26 cellular contexts compared by ENCODE assay signal in the genomic region with DNA sequence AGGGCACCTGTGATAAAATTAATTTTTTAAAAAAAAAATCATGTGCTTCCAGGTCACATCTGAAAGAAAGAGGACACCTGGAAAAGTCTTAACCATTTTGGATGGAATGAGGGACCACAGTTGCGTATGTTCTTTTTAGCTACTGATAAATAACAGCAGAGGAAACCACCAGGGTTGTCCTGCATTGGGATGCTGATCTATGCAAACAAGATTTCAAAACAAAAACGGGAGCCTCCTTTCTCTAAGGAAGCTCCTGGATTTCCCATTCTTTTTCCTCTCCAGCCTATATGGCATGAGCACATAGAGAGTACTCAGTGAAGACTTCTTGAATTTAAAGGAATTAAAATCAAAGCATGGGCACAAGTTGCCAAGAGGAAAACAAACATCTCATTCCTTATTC.
A peak's percentile ranks its signal among the peaks of the same experiment; 100 is the strongest.
DNase-seq lines count a peak whose midpoint lies in the region; ATAC-seq, FAIRE-seq and TF ChIP-seq lines count a peak whose summit lies in the region.
"Had no signal": no experiment of that assay in that cellular context is flagged by ENCODE, and none has a peak within 500 bp of the region (broad histone marks: within the 10 kb centered on the region; RNA-seq: fewer than 3 reads in every experiment).

No MANE protein-coding gene starts in this region.

- no peak for DNase-seq in cardiac muscle cell (ENCODE audit: low read depth in 1 of 2, low spot score in 1 of 2)
- DNase-seq in Right ventricle myocardium superior, result no peak
- no peak for DNase-seq in H1 (ENCODE audit: low read depth in 1 of 2, low spot score in 2 of 2)
- DNase-seq in mesothelial cell of epicardium (ENCODE audit: low spot score in 2 of 2, unreplicated experiment in 2 of 2), result no peak
- no peak for DNase-seq in GDM1 (lab: John Stamatoyannopoulos, UW)
- DNase-seq in lower leg skin (ENCODE audit: low spot score in 2 of 2), result no peak
- DNase-seq: CD8-positive, alpha-beta memory T cell; DMS 273 treated with DMSO at 0.1 percent for 48 hours; DMS79 treated with DMSO at 0.1 percent for 48 hours; H7; NCI-H1048; NCI-H1417; NCI-H1694; NCI-H2029 treated with DMSO at 0.1 percent for 48 hours; NCI-H2227 treated with DMSO at 0.1 percent for 48 hours; NCI-H526 treated with DMSO at 0.1 percent for 48 hours; SIG-M5 had no signal

- H3K27me3 Mint-ChIP-seq in mesothelial cell of epicardium (ENCODE audit: low read depth), result no peaks in the 10 kb centered on the region

- H2BK120ac ChIP-seq in H1 (replicated peaks; ENCODE audit: low read depth, low read length), result no peak overlapping the region

- no peak for TF ChIP-seq POLR2A in H1 (IDR thresholded peaks at IDR 0.05; ENCODE audit: control extremely low read depth in 1 of 2, low read depth in 2 of 2, low read length in 2 of 2)
- TF ChIP-seq POLR2A in lower leg skin (IDR thresholded peaks at IDR 0.05), result no peak

- no peaks in the 10 kb centered on the region for H3K79me2 ChIP-seq in H1 (ENCODE audit: control insufficient read depth in 1 of 2, insufficient read depth in 2 of 2, low read length in 2 of 2)

- H3K14ac ChIP-seq in H1 (ENCODE audit: insufficient read length), result no peak overlapping the region

- peaks cover 3% of the 10 kb centered on the region for H3K9me3 Mint-ChIP-seq in mesothelial cell of epicardium

- H2BK20ac ChIP-seq in H1 (ENCODE audit: low read length), result no peak overlapping the region

- no peak for TF ChIP-seq RAD21 in H1 (IDR thresholded peaks at IDR 0.05 in 1 of 2, conservative IDR thresholded peaks at IDR 0.05 in 1 of 2; ENCODE audit: low read depth in 2 of 2, low read length in 2 of 2)

- no peaks in the 10 kb centered on the region for H3K36me3 ChIP-seq in cardiac muscle cell
- H3K36me3 ChIP-seq in BLaER1, result no peaks in the 10 kb centered on the region
- no peaks in the 10 kb centered on the region for H3K36me3 ChIP-seq in H1 (ENCODE audit: control insufficient read depth in 2 of 4, insufficient read depth in 4 of 4, low read length in 3 of 4)

- no peak overlapping the region for H3K4me3 Mint-ChIP-seq in mesothelial cell of epicardium
- H3K4me3 Mint-ChIP-seq: B cell; CD14-positive monocyte; CD8-positive, alpha-beta memory T cell had no signal

- no peak overlapping the region for H3K4me3 ChIP-seq in cardiac muscle cell
- H3K4me3 ChIP-seq in BLaER1, result no peak overlapping the region
- no peak overlapping the region; a peak in 1 of 8 replicates for H3K4me3 ChIP-seq in H1 (ENCODE audit: extremely low read depth in 1 of 4, insufficient read depth in 2 of 4, low read depth in 3 of 4, low read length in 4 of 4)
- H3K4me3 ChIP-seq in lower leg skin (ENCODE audit: low read depth, poor library complexity, severe bottlenecking), result no peak overlapping the region
- H3K4me3 ChIP-seq: SK-N-MC had no signal

- no peak for TF ChIP-seq EP300 in H1 (IDR thresholded peaks at IDR 0.05; ENCODE audit: borderline replicate concordance in 1 of 2, low read depth in 2 of 2, low read length in 2 of 2)

- peaks cover 23% of the 10 kb centered on the region for H3K4me1 Mint-ChIP-seq in mesothelial cell of epicardium
- H3K4me1 Mint-ChIP-seq: B cell had no signal

- no peak overlapping the region for H3K23ac ChIP-seq in H1 (ENCODE audit: insufficient read length)

- no peak for FAIRE-seq in H1 (lab: Jason Lieb, UNC)
- FAIRE-seq: GM12892 had no signal

- ATAC-seq in Right ventricle myocardium superior (ENCODE audit: poor library complexity) (no peak), HG03460 (IDR thresholded peaks at IDR 0.05; ENCODE audit: unreplicated experiment) (no peak)
- ATAC-seq: Panc1 had no signal

- H4K20me1 ChIP-seq in BLaER1, result no peaks in the 10 kb centered on the region
- H4K20me1 ChIP-seq in H1 (replicated peaks in 1 of 2; ENCODE audit: control insufficient read depth in 1 of 2, insufficient read depth in 2 of 2, low read length in 2 of 2), result no peaks in the 10 kb centered on the region

- no peaks in the 10 kb centered on the region for H3K36me3 Mint-ChIP-seq in mesothelial cell of epicardium
- H3K36me3 Mint-ChIP-seq: CD14-positive monocyte had no signal

- H3K4me2 ChIP-seq in BLaER1 (peak overlapping the region; percentile 4; the same call in 1 of the 2 replicates), H1 (ENCODE audit: insufficient read depth in 1 of 2, low read depth in 2 of 2, low read length in 2 of 2) (peak overlapping the region; percentile 9; a peak in 2 of 4 replicates)

- H3K4me1 ChIP-seq in cardiac muscle cell (ENCODE audit: low read depth) (peaks cover 43% of the 10 kb centered on the region), BLaER1 (peaks cover 19% of the 10 kb centered on the region), H1 (replicated peaks in 1 of 4; ENCODE audit: control insufficient read depth in 3 of 4, insufficient read depth in 4 of 4, low read length in 3 of 4) (peaks cover 2 to 13% (median 6%) of the 10 kb centered on the region in 4 experiments; a peak in 6 of 7 replicates)

- CTCF ChIA-PET in H1 (lab: Charles Lee; ENCODE audit: partially characterized antibody), result interaction anchor here (0.6 to 0.7 kb wide), 2 partner anchors 73 to 331 kb away, joined by 4 read pairs; no protein-coding TSS in a partner anchor

- TF ChIP-seq CTCF in cardiac muscle cell (IDR thresholded peaks at IDR 0.05; ENCODE audit: low read depth, low read length) (no peak), H1 (IDR thresholded peaks at IDR 0.05; ENCODE audit: control extremely low read depth in 1 of 3, insufficient read depth in 1 of 3, low read depth in 1 of 3, low read length in 3 of 3) (no peak), mesothelial cell of epicardium (IDR thresholded peaks at IDR 0.05; ENCODE audit: unreplicated experiment) (no peak), lower leg skin (IDR thresholded peaks at IDR 0.05) (no peak)

- H3K4ac ChIP-seq in H1 (replicated peaks; ENCODE audit: insufficient read length, low read depth, low read length), result no peak overlapping the region

- no peak overlapping the region for H4K91ac ChIP-seq in H1 (replicated peaks; ENCODE audit: insufficient read length, low read length)

- H3K9ac ChIP-seq in BLaER1 (no peak overlapping the region), H1 (replicated peaks in 1 of 4; ENCODE audit: extremely low read depth in 1 of 4, low read depth in 3 of 4, low read length in 3 of 4) (no peak overlapping the region)

- no peaks in the 10 kb centered on the region; the same call in 1 of the 2 replicates for H3K79me1 ChIP-seq in H1 (ENCODE audit: low read depth, low read length)

- H2AFZ ChIP-seq in H1 (ENCODE audit: low read length), result no peak overlapping the region

- H3K56ac ChIP-seq in H1 (replicated peaks; ENCODE audit: insufficient read length, low read depth, low read length), result no peak overlapping the region

- H3K23me2 ChIP-seq in H1 (ENCODE audit: low read depth, low read length), result no peaks in the 10 kb centered on the region

- no peak overlapping the region for H4K8ac ChIP-seq in H1 (ENCODE audit: extremely low read depth, insufficient read depth, low read length)

- WGBS in H1 (ENCODE audit: extremely low coverage in 1 of 2, insufficient coverage in 1 of 2, insufficient read length in 1 of 2, insufficient replicate concordance in 2 of 2, low coverage in 1 of 2, low lambda C conversion rate in 2 of 2, missing lambda C conversion rate in 1 of 2), 2 experiments, result 35% methylated on average over 2 of the region's 2 CpGs; no CpG with 5 or more reads in 1 of the 2 experiments
- WGBS in lower leg skin, 2 donors, result 59 to 63% methylated on average over 2 of the region's 2 CpGs

- H2AK5ac ChIP-seq in H1 (ENCODE audit: low read depth, low read length), result no peak overlapping the region

- no peak overlapping the region for H2BK5ac ChIP-seq in H1 (ENCODE audit: low read depth, low read length)

- peak overlapping the region; percentile 4 for H3K27ac Mint-ChIP-seq in mesothelial cell of epicardium
- H3K27ac Mint-ChIP-seq: B cell; CD14-positive monocyte; CD8-positive, alpha-beta memory T cell had no signal

- H4K5ac ChIP-seq in H1 (ENCODE audit: insufficient read length, low read depth, low read length), result no peak overlapping the region

- H3K27ac ChIP-seq in cardiac muscle cell (peak overlapping the region; percentile 15), BLaER1 (no peak overlapping the region), H1 (ENCODE audit: low read depth, low read length) (no peak overlapping the region)
- H3K27ac ChIP-seq: 22Rv1, RWPE1, SK-N-MC had no signal

- no peak overlapping the region for H2BK12ac ChIP-seq in H1 (ENCODE audit: low read depth, low read length)

- no peak overlapping the region for H3K18ac ChIP-seq in H1 (ENCODE audit: extremely low read depth, low read length)

- intact Hi-C loops in Right ventricle myocardium superior (cut with DNase I) (no loop called here), lower leg skin (cut with DNase I; ENCODE audit: low total_unique reads) (no loop called here)

- H3K9me3 ChIP-seq in cardiac muscle cell (ENCODE audit: low read depth) (no peaks in the 10 kb centered on the region), BLaER1 (no peaks in the 10 kb centered on the region), H1 (ENCODE audit: insufficient read depth in 2 of 2, low read depth in 1 of 2, low read length in 1 of 2) (no peaks in the 10 kb centered on the region)

- POLR2A ChIA-PET in H1 (lab: Charles Lee; ENCODE audit: partially characterized antibody), result interaction anchor here (0.7 kb wide), 1 partner anchor 81 kb away, joined by 4 read pairs; no protein-coding TSS in a partner anchor

- no peak overlapping the region for H2BK15ac ChIP-seq in H1 (ENCODE audit: low read length)

- H3K27me3 ChIP-seq in cardiac muscle cell (no peaks in the 10 kb centered on the region), BLaER1 (no peaks in the 10 kb centered on the region), H1 (replicated peaks in 1 of 4; ENCODE audit: control insufficient read depth in 3 of 4, extremely low read depth in 1 of 4, insufficient read depth in 3 of 4, low read length in 3 of 4) (no peaks in the 10 kb centered on the region; a peak in 1 of 7 replicates)

TF ChIP-seq in H1, 55 proteins besides CTCF, POLR2A, EP300 and RAD21:
- TF ChIP-seq, protein P1, sequence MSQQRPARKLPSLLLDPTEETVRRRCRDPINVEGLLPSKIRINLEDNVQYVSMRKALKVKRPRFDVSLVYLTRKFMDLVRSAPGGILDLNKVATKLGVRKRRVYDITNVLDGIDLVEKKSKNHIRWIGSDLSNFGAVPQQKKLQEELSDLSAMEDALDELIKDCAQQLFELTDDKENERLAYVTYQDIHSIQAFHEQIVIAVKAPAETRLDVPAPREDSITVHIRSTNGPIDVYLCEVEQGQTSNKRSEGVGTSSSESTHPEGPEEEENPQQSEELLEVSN (IDR thresholded peaks at IDR 0.05), result peak; percentile 1; the same call in 1 of the 2 replicates
- TF ChIP-seq SP4 (IDR thresholded peaks at IDR 0.05; ENCODE audit: low read length), result no peak
